ENCODE assay signal across 11 cellular contexts in genomic region chr22:17919276-17920144, GRCh38.
A peak's percentile ranks its signal among the peaks of the same experiment; 100 is the strongest.
DNase-seq lines count a peak whose midpoint lies in the region; ATAC-seq and TF ChIP-seq lines count a peak whose summit lies in the region.
"Had no signal": no experiment of that assay in that cellular context is flagged by ENCODE, and none has a peak within 500 bp of the region (broad histone marks: within the 10 kb centered on the region; RNA-seq: fewer than 3 reads in every experiment).

No MANE protein-coding gene starts in this region.

- H3K9me3 ChIP-seq in thoracic aorta: no peaks in the 10 kb centered on the region

- H3K36me3 Mint-ChIP-seq in memory B cell: no peaks in the 10 kb centered on the region
- H3K36me3 Mint-ChIP-seq: activated naive CD4-positive, alpha-beta T cell treated with anti-CD3 and anti-CD28 coated beads, Interleukin-2, amount 10 ng/mL, durations not matched to agents 7 days and 5 days had no signal

- peak; percentile 13 to 69 for DNase-seq in NCI-H524 (lab: John Stamatoyannopoulos, UW)
- peak in 1 of 61 donors; percentile 68 for DNase-seq in caudate nucleus (lab: John Stamatoyannopoulos, UW)
- no peak for DNase-seq in memory B cell (ENCODE audit: low spot score in 2 of 2)
- no peak for DNase-seq in thoracic aorta (ENCODE audit: low spot score)
- no peak for DNase-seq in NCI-H1105 (lab: John Stamatoyannopoulos, UW)
- no peak for DNase-seq in lower leg skin (ENCODE audit: low spot score in 2 of 2)
- DNase-seq in putamen (ENCODE audit: low spot score): no peak
- DNase-seq: activated naive CD4-positive, alpha-beta T cell treated with anti-CD3 and anti-CD28 coated beads, Interleukin-2, amount 10 ng/mL, durations not matched to agents 7 days and 5 days; NCI-H1436 treated with DMSO at 0.1 percent for 48 hours; stimulated activated naive CD4-positive, alpha-beta T cell had no signal

- ATAC-seq in memory B cell (ENCODE audit: low read depth) (peak; percentile 8), thoracic aorta (ENCODE audit: insufficient number of reproducible peaks, low FRiP score, low read depth) (no peak)
- ATAC-seq: activated CD4-positive, alpha-beta T cell treated with anti-CD3 and anti-CD28 coated beads for 36 hours had no signal

- H3K27ac ChIP-seq in caudate nucleus (ENCODE audit: low read depth, low read length) (peak overlapping the region; percentile 40), thoracic aorta (peak overlapping the region; percentile 2 to 19)

- H3K9me3 Mint-ChIP-seq in memory B cell: no peaks in the 10 kb centered on the region
- H3K9me3 Mint-ChIP-seq: activated naive CD4-positive, alpha-beta T cell treated with anti-CD3 and anti-CD28 coated beads, Interleukin-2, amount 10 ng/mL, durations not matched to agents 7 days and 5 days had no signal

- WGBS in lower leg skin, 2 donors: 60 to 67% methylated on average over 11 of the region's 11 CpGs

- H3K36me3 ChIP-seq in thoracic aorta: no peaks in the 10 kb centered on the region

- H3K4me1 ChIP-seq in thoracic aorta (ENCODE audit: control insufficient read depth in 1 of 2, low read depth in 2 of 2): peaks cover 26 to 66% of the 10 kb centered on the region in 2 donors

- no peak overlapping the region for H3K4me3 Mint-ChIP-seq in memory B cell
- H3K4me3 Mint-ChIP-seq: activated CD4-positive, alpha-beta T cell treated with anti-CD3 and anti-CD28 coated beads for 36 hours; activated naive CD4-positive, alpha-beta T cell treated with anti-CD3 and anti-CD28 coated beads, Interleukin-2, amount 10 ng/mL, durations not matched to agents 7 days and 5 days had no signal

- peak overlapping the region; percentile 81 for H3K27ac Mint-ChIP-seq in memory B cell
- H3K27ac Mint-ChIP-seq: activated CD4-positive, alpha-beta T cell treated with anti-CD3 and anti-CD28 coated beads for 36 hours; activated naive CD4-positive, alpha-beta T cell treated with anti-CD3 and anti-CD28 coated beads, Interleukin-2, amount 10 ng/mL, durations not matched to agents 7 days and 5 days had no signal

- H3K4me1 Mint-ChIP-seq in memory B cell: peaks cover 39% of the 10 kb centered on the region

- no peak for TF ChIP-seq CTCF in thoracic aorta (IDR thresholded peaks at IDR 0.05)
- no peak for TF ChIP-seq CTCF in lower leg skin (IDR thresholded peaks at IDR 0.05)

- no peaks in the 10 kb centered on the region for H3K27me3 ChIP-seq in thoracic aorta (replicated peaks; ENCODE audit: insufficient read depth)

- no peak for TF ChIP-seq POLR2A in lower leg skin (IDR thresholded peaks at IDR 0.05)

- intact Hi-C loops in lower leg skin (cut with DNase I; ENCODE audit: low total_unique reads): no loop called here

- H3K27me3 Mint-ChIP-seq in memory B cell: no peaks in the 10 kb centered on the region
- H3K27me3 Mint-ChIP-seq: activated CD4-positive, alpha-beta T cell treated with anti-CD3 and anti-CD28 coated beads for 36 hours; activated naive CD4-positive, alpha-beta T cell treated with anti-CD3 and anti-CD28 coated beads, Interleukin-2, amount 10 ng/mL, durations not matched to agents 7 days and 5 days had no signal

- H3K4me3 ChIP-seq in thoracic aorta (peak overlapping the region; percentile 24), lower leg skin (ENCODE audit: low read depth, poor library complexity, severe bottlenecking) (no peak overlapping the region)

Comparison
In these comparisons a context has a peak if more than half of its experiments do, and no peak if none do; other contexts are left out.
1. DNase-seq: peak in NCI-H524 (2 of 2); none in memory B cell (0 of 2), thoracic aorta (single experiment), NCI-H1105 (single experiment), lower leg skin (0 of 2) and putamen (single experiment).